1 cellular context compared by ENCODE assay signal in the genomic region with DNA sequence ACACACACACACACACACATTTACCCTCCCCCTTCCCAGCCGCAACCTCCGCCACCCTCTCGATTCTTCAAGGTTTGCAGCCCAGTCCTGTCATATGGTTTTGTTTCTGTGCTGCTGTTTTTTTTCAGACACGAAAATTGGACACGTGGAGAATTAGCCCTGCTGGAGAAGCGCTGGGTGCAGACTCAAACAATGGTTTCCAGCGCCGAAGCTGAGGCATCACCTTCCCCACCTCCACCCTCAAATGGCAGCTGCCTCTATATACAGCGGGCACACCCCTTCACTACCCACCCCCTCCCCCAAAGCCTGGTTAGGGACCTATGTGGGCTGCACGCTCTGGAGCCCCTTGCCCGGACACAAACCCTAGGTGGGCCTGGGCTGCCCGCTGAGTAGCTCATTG.
A peak's percentile ranks its signal among the peaks of the same experiment; 100 is the strongest.
TF ChIP-seq lines count a peak whose summit lies in the region.

No MANE protein-coding gene starts in this region.

TF ChIP-seq in H1, 55 proteins besides CTCF, POLR2A, EP300 and RAD21:
- TF ChIP-seq RXRA (IDR thresholded peaks at IDR 0.05; ENCODE audit: insufficient read depth, low read depth, low read length) (no peak), SIX5 (IDR thresholded peaks at IDR 0.05; ENCODE audit: low read depth, low read length) (no peak), BCL11A (IDR thresholded peaks at IDR 0.05; ENCODE audit: low read depth in 2 of 2, low read length in 2 of 2) (no peak), CHD1 (IDR thresholded peaks at IDR 0.05; ENCODE audit: low read depth, low read length) (no peak), CBX5 (IDR thresholded peaks at IDR 0.05; ENCODE audit: low read depth, low read length) (no peak), POLR2AphosphoS5 (IDR thresholded peaks at IDR 0.05; ENCODE audit: low read depth, low read length) (0 out of 2 replicates have a peak, but pooled peaks have one; percentile 28), CEBPB (IDR thresholded peaks at IDR 0.05; ENCODE audit: low read depth, low read length) (no peak)
- TF ChIP-seq, protein P1, sequence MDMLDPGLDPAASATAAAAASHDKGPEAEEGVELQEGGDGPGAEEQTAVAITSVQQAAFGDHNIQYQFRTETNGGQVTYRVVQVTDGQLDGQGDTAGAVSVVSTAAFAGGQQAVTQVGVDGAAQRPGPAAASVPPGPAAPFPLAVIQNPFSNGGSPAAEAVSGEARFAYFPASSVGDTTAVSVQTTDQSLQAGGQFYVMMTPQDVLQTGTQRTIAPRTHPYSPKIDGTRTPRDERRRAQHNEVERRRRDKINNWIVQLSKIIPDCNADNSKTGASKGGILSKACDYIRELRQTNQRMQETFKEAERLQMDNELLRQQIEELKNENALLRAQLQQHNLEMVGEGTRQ (IDR thresholded peaks at IDR 0.05; ENCODE audit: low read length): no peak
TF ChIP-seq in H1: peak in this region for 1.
